ENCODE assay signal across 2 cellular contexts in genomic region chr1:203320546-203321272, GRCh38.
TF ChIP-seq lines count a peak whose summit lies in the region.

No MANE protein-coding gene starts in this region.

TF ChIP-seq in Ishikawa, 13 proteins besides CTCF, POLR2A, EP300 and RAD21 (continued from another document):
- 0 out of 2 replicates have a peak, but pooled peaks have one; percentile 30 for TF ChIP-seq MAX (IDR thresholded peaks at IDR 0.05)

TF ChIP-seq in GM12878, 131 proteins besides CTCF, POLR2A, EP300 and RAD21 (continued from another document and continues in another):
- no peak for TF ChIP-seq PBX3 (IDR thresholded peaks at IDR 0.05; ENCODE audit: insufficient replicate concordance, low read depth, low read length)
- no peak for TF ChIP-seq SUZ12 (IDR thresholded peaks at IDR 0.05; ENCODE audit: unreplicated experiment)
- TF ChIP-seq RAD51 (IDR thresholded peaks at IDR 0.05): peak; percentile 66
- TF ChIP-seq RELA (IDR thresholded peaks at IDR 0.05; ENCODE audit: borderline replicate concordance, partially characterized antibody): no peak
- TF ChIP-seq CBX5 (IDR thresholded peaks at IDR 0.05; ENCODE audit: low read depth): no peak
- no peak for TF ChIP-seq HCFC1 (IDR thresholded peaks at IDR 0.05; ENCODE audit: low read length)
- TF ChIP-seq TBL1XR1 (IDR thresholded peaks at IDR 0.05; ENCODE audit: low read depth, low read length): peak; percentile 35; the same call in 1 of the 2 replicates
- TF ChIP-seq USF2 (IDR thresholded peaks at IDR 0.05; ENCODE audit: borderline replicate concordance, low read depth, low read length): peak; percentile 34; the same call in 1 of the 2 replicates
- no peak for TF ChIP-seq YBX1 (IDR thresholded peaks at IDR 0.05)
- no peak for TF ChIP-seq ATF2 (IDR thresholded peaks at IDR 0.05; ENCODE audit: low read length)
- TF ChIP-seq BACH1 (IDR thresholded peaks at IDR 0.05; ENCODE audit: borderline replicate concordance): no peak
- no peak for TF ChIP-seq SMARCA5 (IDR thresholded peaks at IDR 0.05)
- no peak for TF ChIP-seq LARP7 (IDR thresholded peaks at IDR 0.05)
- TF ChIP-seq ASH2L (IDR thresholded peaks at IDR 0.05; ENCODE audit: borderline replicate concordance, low read depth): no peak
- TF ChIP-seq BRCA1 (IDR thresholded peaks at IDR 0.05; ENCODE audit: low read depth, low read length): no peak
- TF ChIP-seq CHD1 (IDR thresholded peaks at IDR 0.05; ENCODE audit: low read depth, low read length): no peak
- TF ChIP-seq NFIC (IDR thresholded peaks at IDR 0.05; ENCODE audit: low read depth, low read length): no peak
- TF ChIP-seq MLLT1 (IDR thresholded peaks at IDR 0.05): peak; percentile 47; the same call in 1 of the 2 replicates
- TF ChIP-seq E2F4 (IDR thresholded peaks at IDR 0.05; ENCODE audit: low read depth, low read length): no peak
- peak; percentile 98 for TF ChIP-seq ZNF687 (IDR thresholded peaks at IDR 0.05)
- TF ChIP-seq NFYA (IDR thresholded peaks at IDR 0.05; ENCODE audit: borderline replicate concordance, low read depth, low read length): no peak
- TF ChIP-seq ZBTB40 (IDR thresholded peaks at IDR 0.05; ENCODE audit: borderline replicate concordance): no peak
- no peak for TF ChIP-seq TCF7 (IDR thresholded peaks at IDR 0.05; ENCODE audit: borderline replicate concordance)
- no peak for TF ChIP-seq SMAD5 (IDR thresholded peaks at IDR 0.05; ENCODE audit: low read depth)
- peak; percentile 80 for TF ChIP-seq CREM (IDR thresholded peaks at IDR 0.05; ENCODE audit: low read depth)
- no peak for TF ChIP-seq ZBED1 (IDR thresholded peaks at IDR 0.05; ENCODE audit: borderline replicate concordance)
- no peak for TF ChIP-seq ETV6 (conservative IDR thresholded peaks at IDR 0.05 in 1 of 2, IDR thresholded peaks at IDR 0.05 in 1 of 2; ENCODE audit: borderline replicate concordance in 1 of 2, low read depth in 1 of 2)
- peak; percentile 38; the same call in 1 of the 2 replicates for TF ChIP-seq ZNF592 (IDR thresholded peaks at IDR 0.05)
- TF ChIP-seq RUNX3 (IDR thresholded peaks at IDR 0.05; ENCODE audit: low read length): no peak
- TF ChIP-seq HDAC2 (IDR thresholded peaks at IDR 0.05): no peak
- TF ChIP-seq JUND (IDR thresholded peaks at IDR 0.05; ENCODE audit: low read depth, low read length): no peak
- no peak for TF ChIP-seq ZNF622 (IDR thresholded peaks at IDR 0.05)
- no peak for TF ChIP-seq JUNB (IDR thresholded peaks at IDR 0.05)
- TF ChIP-seq ATF3 (IDR thresholded peaks at IDR 0.05; ENCODE audit: borderline replicate concordance, extremely low read depth, low read depth, low read length): no peak
- no peak for TF ChIP-seq EGR1 (IDR thresholded peaks at IDR 0.05; ENCODE audit: borderline replicate concordance in 1 of 2, low read depth in 2 of 2, low read length in 2 of 2)
- TF ChIP-seq SREBF1 (IDR thresholded peaks at IDR 0.05; ENCODE audit: low read length): no peak
- no peak for TF ChIP-seq GABPA (IDR thresholded peaks at IDR 0.05; ENCODE audit: low read depth)
- no peak for TF ChIP-seq IRF4 (IDR thresholded peaks at IDR 0.05; ENCODE audit: low read depth, low read length)
- 0 out of 2 replicates have a peak, but pooled peaks have one; percentile 68 for TF ChIP-seq CBFB (IDR thresholded peaks at IDR 0.05; ENCODE audit: low read depth)
